ENCODE assay signal across 6 cellular contexts in the genomic region with DNA sequence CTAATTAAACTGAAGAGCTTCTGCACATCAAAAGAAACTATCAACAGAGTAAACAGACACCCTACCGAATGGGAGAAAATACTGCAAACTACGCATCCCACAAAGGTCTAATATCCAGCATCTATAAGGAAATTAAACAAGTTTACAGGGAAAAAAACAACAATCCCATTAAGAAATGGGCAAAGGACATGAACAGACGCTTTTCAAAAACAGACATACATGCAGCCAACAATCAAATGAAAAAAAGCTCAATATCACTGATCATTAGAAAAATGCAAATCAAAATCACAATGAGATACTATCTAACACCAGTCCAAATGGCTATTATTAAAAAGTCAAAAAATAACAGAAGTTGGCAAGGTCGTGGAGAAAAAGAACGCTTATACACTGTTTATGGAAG.
"Had no signal": no experiment of that assay in that cellular context is flagged by ENCODE, and none has a peak within 500 bp of the region (broad histone marks: within the 10 kb centered on the region; RNA-seq: fewer than 3 reads in every experiment).

No MANE protein-coding gene starts in this region.

- DNase-seq: GDM1, GF-D8 had no signal

- FAIRE-seq: G401.6, GM12891, GM18507, GM19239 had no signal
